In the genomic region with DNA sequence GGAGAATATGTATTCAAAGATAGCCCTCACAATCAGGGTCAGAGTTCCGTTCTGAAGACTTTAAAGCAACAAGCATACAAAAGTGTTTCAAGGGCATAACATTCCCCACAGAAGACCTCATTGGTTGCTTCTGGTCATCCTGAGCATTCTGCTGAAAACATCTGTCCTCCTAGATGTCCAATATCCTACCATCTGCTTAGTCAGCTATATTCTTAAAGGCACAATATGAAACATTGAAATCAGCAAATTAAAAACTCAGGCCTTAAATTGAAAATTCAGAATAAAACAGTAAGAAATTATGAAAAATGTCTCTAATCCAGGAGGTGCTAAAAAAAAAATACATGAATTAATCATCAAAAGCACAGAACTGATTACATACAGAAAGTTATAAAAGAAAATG, we compare ENCODE assay signal across 32 cellular contexts.
"Had no signal": no experiment of that assay in that cellular context is flagged by ENCODE, and none has a peak within 500 bp of the region (broad histone marks: within the 10 kb centered on the region; RNA-seq: fewer than 3 reads in every experiment).

No MANE protein-coding gene starts in this region.

- H3K27me3 ChIP-seq: SJCRH30 had no signal

- H3K27me3 Mint-ChIP-seq: activated CD4-positive, alpha-beta T cell treated with anti-CD3 and anti-CD28 coated beads for 36 hours; activated CD4-positive, alpha-beta T cell treated with anti-CD3 and anti-CD28 coated beads, Interleukin-2, amount 10 ng/mL, durations not matched to agents 7 days and 5 days; activated naive CD4-positive, alpha-beta T cell treated with anti-CD3 and anti-CD28 coated beads, Interleukin-2, amount 10 ng/mL, durations not matched to agents 7 days and 5 days; activated naive CD8-positive, alpha-beta T cell; activated naive CD8-positive, alpha-beta T cell treated with anti-CD3 and anti-CD28 coated beads, Interleukin-2, amount 50 U/mL, for 24 hours had no signal

- H3K4me1 Mint-ChIP-seq: activated CD4-positive, alpha-beta T cell treated with anti-CD3 and anti-CD28 coated beads for 36 hours; activated CD4-positive, alpha-beta T cell treated with anti-CD3 and anti-CD28 coated beads, Interleukin-2, amount 10 ng/mL, durations not matched to agents 7 days and 5 days; activated naive CD4-positive, alpha-beta T cell treated with anti-CD3 and anti-CD28 coated beads, Interleukin-2, amount 10 ng/mL, durations not matched to agents 7 days and 5 days; activated naive CD8-positive, alpha-beta T cell treated with anti-CD3 and anti-CD28 coated beads, Interleukin-2, amount 50 U/mL, for 24 hours; brain had no signal

- DNase-seq: activated CD4-positive, alpha-beta T cell treated with anti-CD3 and anti-CD28 coated beads for 36 hours; activated CD4-positive, alpha-beta T cell treated with anti-CD3 and anti-CD28 coated beads, Interleukin-2, amount 10 ng/mL, durations not matched to agents 7 days and 5 days; activated CD4-positive, alpha-beta T cell treated with anti-CD3 and anti-CD28 coated beads, Interleukin-2, amount 50 U/mL, for 48 hours; activated CD8-positive, alpha-beta T cell treated with anti-CD3 and anti-CD28 coated beads, Interleukin-2, amount 10 ng/mL, durations not matched to agents 7 days and 5 days; activated effector memory CD4-positive, alpha-beta T cell treated with Interleukin-2 at 50 U/mL for 16 hours; activated naive CD4-positive, alpha-beta T cell treated with anti-CD3 and anti-CD28 coated beads, Interleukin-2, amount 10 ng/mL, durations not matched to agents 7 days and 5 days; activated naive CD8-positive, alpha-beta T cell treated with anti-CD3 and anti-CD28 coated beads, Interleukin-2, amount 50 U/mL, for 24 hours; activated T-cell treated with anti-CD3 and anti-CD28 coated beads, Interleukin-2, amount 50 U/mL, for 4 hours; anterior cingulate cortex; central memory CD4-positive, alpha-beta T cell; NCI-H1092 treated with DMSO at 0.1 percent for 48 hours; NCI-H1417; NCI-H146; NCI-H187; NCI-H2029 treated with DMSO at 0.1 percent for 48 hours; NCI-H2171 treated with DMSO at 0.1 percent for 48 hours; NCI-H2227 treated with DMSO at 0.1 percent for 48 hours; NCI-H446; NCI-H510A treated with DMSO at 0.1 percent for 48 hours; NCI-H526 treated with DMSO at 0.1 percent for 48 hours; NCI-H774; SHP77; SJCRH30 had no signal

- H3K27ac Mint-ChIP-seq: activated CD4-positive, alpha-beta T cell treated with anti-CD3 and anti-CD28 coated beads for 36 hours; activated CD4-positive, alpha-beta T cell treated with anti-CD3 and anti-CD28 coated beads, Interleukin-2, amount 10 ng/mL, durations not matched to agents 7 days and 5 days; activated CD8-positive, alpha-beta T cell treated with anti-CD3 and anti-CD28 coated beads, Interleukin-2, amount 10 ng/mL, durations not matched to agents 7 days and 5 days; activated naive CD4-positive, alpha-beta T cell treated with anti-CD3 and anti-CD28 coated beads, Interleukin-2, amount 10 ng/mL, durations not matched to agents 7 days and 5 days; activated naive CD8-positive, alpha-beta T cell; activated naive CD8-positive, alpha-beta T cell treated with anti-CD3 and anti-CD28 coated beads, Interleukin-2, amount 50 U/mL, for 24 hours; brain; T-helper 1 cell treated with Interleukin-12 subunit alpha and Interleukin-12 subunit beta and Interleukin-4 antibody, amounts not matched to agents 30 μg/mL and 1 μg/mL, for 36 hours; T-helper 2 cell treated with Interferon-gamma antibody and Interleukin-4, amounts not matched to agents 5 μg/mL and 100 μg/mL, for 36 hours had no signal

- H3K4me3 ChIP-seq: SJCRH30, SK-N-MC had no signal

- H3K9me3 ChIP-seq: SJCRH30 had no signal

- H3K4me3 Mint-ChIP-seq: activated CD4-positive, alpha-beta T cell treated with anti-CD3 and anti-CD28 coated beads for 36 hours; activated CD4-positive, alpha-beta T cell treated with anti-CD3 and anti-CD28 coated beads, Interleukin-2, amount 10 ng/mL, durations not matched to agents 7 days and 5 days; activated CD8-positive, alpha-beta T cell treated with anti-CD3 and anti-CD28 coated beads, Interleukin-2, amount 10 ng/mL, durations not matched to agents 7 days and 5 days; activated naive CD4-positive, alpha-beta T cell treated with anti-CD3 and anti-CD28 coated beads, Interleukin-2, amount 10 ng/mL, durations not matched to agents 7 days and 5 days; activated naive CD8-positive, alpha-beta T cell; activated naive CD8-positive, alpha-beta T cell treated with anti-CD3 and anti-CD28 coated beads, Interleukin-2, amount 50 U/mL, for 24 hours; activated T-cell treated with anti-CD3 and anti-CD28 coated beads, Interleukin-2, amount 50 U/mL, for 4 hours; brain; T-helper 1 cell treated with Interleukin-12 subunit alpha and Interleukin-12 subunit beta and Interleukin-4 antibody, amounts not matched to agents 30 μg/mL and 1 μg/mL, for 36 hours; T-helper 2 cell treated with Interferon-gamma antibody and Interleukin-4, amounts not matched to agents 5 μg/mL and 100 μg/mL, for 36 hours had no signal

- H3K9me3 Mint-ChIP-seq: brain had no signal

- H3K36me3 ChIP-seq: SJCRH30 had no signal

- H3K27ac ChIP-seq: SJCRH30, SK-N-MC had no signal

- H3K4me1 ChIP-seq: SJCRH30 had no signal

- H3K36me3 Mint-ChIP-seq: activated naive CD4-positive, alpha-beta T cell treated with anti-CD3 and anti-CD28 coated beads, Interleukin-2, amount 10 ng/mL, durations not matched to agents 7 days and 5 days; activated naive CD8-positive, alpha-beta T cell; brain had no signal

- FAIRE-seq: bronchial epithelial cell, TTC549 had no signal

- ATAC-seq: activated CD4-positive, alpha-beta T cell treated with anti-CD3 and anti-CD28 coated beads for 36 hours; activated CD4-positive, CD25-positive, alpha-beta regulatory T cell treated with anti-CD3 and anti-CD28 coated beads, Interleukin-2, amount 50 U/mL, for 24 hours; activated CD8-positive, alpha-beta T cell treated with anti-CD3 and anti-CD28 coated beads, Interleukin-2, amount 10 ng/mL, durations not matched to agents 7 days and 5 days; activated naive CD8-positive, alpha-beta T cell treated with anti-CD3 and anti-CD28 coated beads, Interleukin-2, amount 50 U/mL, for 24 hours; activated T-cell treated with anti-CD3 and anti-CD28 coated beads, Interleukin-2, amount 50 U/mL, for 4 hours; Panc1 had no signal
